1 cellular context compared by ENCODE assay signal in genomic region chr9:34072410-34072809, GRCh38.
TF ChIP-seq lines count a peak whose summit lies in the region.

No MANE protein-coding gene starts in this region.

TF ChIP-seq in GM23338, 12 proteins besides CTCF, POLR2A, EP300 and RAD21 (continued from another document):
- TF ChIP-seq ZNF462 (CRISPR knock-in tag; IDR thresholded peaks at IDR 0.05) (no peak), EZH2phosphoT487 (IDR thresholded peaks at IDR 0.05; ENCODE audit: unreplicated experiment) (no peak), ZNF114 (CRISPR knock-in tag; IDR thresholded peaks at IDR 0.05) (no peak), STAT1 (IDR thresholded peaks at IDR 0.05; ENCODE audit: unreplicated experiment) (no peak), JUNB (IDR thresholded peaks at IDR 0.05; ENCODE audit: unreplicated experiment) (no peak), EZH2 (IDR thresholded peaks at IDR 0.05; ENCODE audit: low read depth, unreplicated experiment) (no peak)
TF ChIP-seq in GM23338: peak in this region for 0.
